ENCODE assay signal across 1 cellular context in the genomic region with DNA sequence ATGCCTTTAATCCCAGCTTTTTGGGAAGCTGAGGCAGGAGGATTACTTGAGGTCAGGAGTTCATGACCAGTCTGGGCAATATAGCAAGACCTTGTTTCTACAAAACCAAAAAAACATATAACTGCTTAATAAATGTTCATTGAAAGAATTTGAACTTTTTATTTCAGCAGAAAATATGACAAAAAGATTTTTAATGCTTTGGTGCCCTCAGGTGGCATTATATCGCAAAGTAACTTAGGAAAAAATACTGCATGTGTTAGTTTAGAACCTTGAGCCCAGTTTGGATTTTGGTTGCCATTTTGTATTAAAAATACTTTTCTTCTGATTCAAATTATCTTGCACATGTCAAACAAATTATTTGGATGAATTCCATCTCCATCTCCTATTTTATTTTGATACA.
TF ChIP-seq lines count a peak whose summit lies in the region.

No MANE protein-coding gene starts in this region.

TF ChIP-seq in Ishikawa, 13 proteins besides CTCF, POLR2A, EP300 and RAD21 (continued from another document):
- TF ChIP-seq, protein P1, sequence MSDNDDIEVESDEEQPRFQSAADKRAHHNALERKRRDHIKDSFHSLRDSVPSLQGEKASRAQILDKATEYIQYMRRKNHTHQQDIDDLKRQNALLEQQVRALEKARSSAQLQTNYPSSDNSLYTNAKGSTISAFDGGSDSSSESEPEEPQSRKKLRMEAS (IDR thresholded peaks at IDR 0.05), result no peak
